ENCODE assay signal across 8 cellular contexts in genomic region chr18:711330-711692, GRCh38. TPM values are rescaled to one million over a fixed set of nuclear protein-coding genes. Genes with fewer than 3 reads are reported as not detected.
A peak's percentile ranks its signal among the peaks of the same experiment; 100 is the strongest.
DNase-seq lines count a peak whose midpoint lies in the region; ATAC-seq and TF ChIP-seq lines count a peak whose summit lies in the region.

No MANE protein-coding gene starts in this region.

- H3K36me3 Mint-ChIP-seq in T-helper 17 cell (ENCODE audit: low read depth) = peaks cover 9% of the 10 kb centered on the region

- no peaks in the 10 kb centered on the region for H3K27me3 Mint-ChIP-seq in T-helper 17 cell

- DNase-seq in GM10266 (ENCODE audit: extremely low spot score) = peak; percentile 20
- DNase-seq in HAP-1 (ENCODE audit: low spot score in 2 of 2) = peak in 1 of 2 experiments; percentile 55
- no peak for DNase-seq in T-helper 17 cell
- DNase-seq in foreskin keratinocyte = no peak
- no peak for DNase-seq in psoas muscle
- DNase-seq in inferior parietal cortex (ENCODE audit: extremely low spot score) = no peak
- no peak for DNase-seq in activated CD8-positive, alpha-beta memory T cell treated with anti-CD3 and anti-CD28 coated beads for 24 hours

- H3K4me1 Mint-ChIP-seq in T-helper 17 cell = peaks cover 19% of the 10 kb centered on the region

- H3K4me3 ChIP-seq in HAP-1 (peak overlapping the region; percentile 63), psoas muscle (peak overlapping the region; percentile 92)

- TF ChIP-seq CTCF in GM10266 (IDR thresholded peaks at IDR 0.05; ENCODE audit: control insufficient read depth, insufficient read depth, low read depth, missing control alignments) = no peak
- no peak for TF ChIP-seq CTCF in foreskin keratinocyte (conservative IDR thresholded peaks at IDR 0.05)
- TF ChIP-seq CTCF in psoas muscle (IDR thresholded peaks at IDR 0.05) = no peak

- H3K27me3 ChIP-seq in HAP-1 (ENCODE audit: low read depth) (no peaks in the 10 kb centered on the region), foreskin keratinocyte (no peaks in the 10 kb centered on the region), psoas muscle (ENCODE audit: insufficient read depth in 3 of 3, low read length in 2 of 3) (no peaks in the 10 kb centered on the region)

- 11 to 23% (median 20%) methylated on average over 8 of the region's 8 CpGs for WGBS in psoas muscle, 3 donors

- ATAC-seq in T-helper 17 cell (no peak), foreskin keratinocyte (no peak), psoas muscle (peak in 3 of 4 donors; percentile 1 to 10 (median 9)), HG03159 (IDR thresholded peaks at IDR 0.05; ENCODE audit: unreplicated experiment) (no peak)

- H3K27ac ChIP-seq in foreskin keratinocyte (peak overlapping the region; percentile 77), psoas muscle (peak overlapping the region; percentile 79)

- peak overlapping the region; percentile 99 for H3K27ac Mint-ChIP-seq in T-helper 17 cell

- peak overlapping the region; percentile 97 for H3K4me3 Mint-ChIP-seq in T-helper 17 cell

- in situ Hi-C loops in HAP-1 (cut with MboI; ENCODE audit: low sequenced_read_pairs) = no loop called here

- H3K9me3 ChIP-seq in HAP-1 = no peaks in the 10 kb centered on the region
- H3K9me3 ChIP-seq in T-helper 17 cell (ENCODE audit: control insufficient read depth, low read length, poor library complexity, severe bottlenecking) = no peaks in the 10 kb centered on the region
- H3K9me3 ChIP-seq in psoas muscle = no peaks in the 10 kb centered on the region

- peaks cover 10% of the 10 kb centered on the region for H3K4me1 ChIP-seq in HAP-1
- peaks cover 21% of the 10 kb centered on the region for H3K4me1 ChIP-seq in foreskin keratinocyte
- H3K4me1 ChIP-seq in psoas muscle = no peaks in the 10 kb centered on the region

- intact Hi-C loops in psoas muscle (cut with DNase I) = no loop called here

- H3K36me3 ChIP-seq in HAP-1 (replicated peaks) (peaks cover 20% of the 10 kb centered on the region), psoas muscle (ENCODE audit: insufficient read depth in 1 of 2, low read depth in 1 of 2) (peaks cover 0 to 9% of the 10 kb centered on the region in 2 donors)

RNA-seq across cellular contexts. Expression of gene ENOSF1, which starts 1.1 kb away (rescaled TPM):
- total RNA-seq in T-helper 17 cell (10 to 100 TPM; 57.4 to 69.3 TPM), foreskin keratinocyte (21.5 and 28.8 TPM in 2 replicates), psoas muscle (10 to 100 TPM in 3 of 4 donors, 1 to 10 TPM in 1; 5.2 to 27.2 (median 10.3) TPM)
- polyA plus RNA-seq in foreskin keratinocyte (15.4 and 22.6 TPM in 2 replicates), psoas muscle (1 to 10 TPM; 5.1 to 6.1 (median 5.1) TPM)

RNA-seq across cellular contexts. Expression of gene TYMS, which starts 53.9 kb away (rescaled TPM):
- total RNA-seq in T-helper 17 cell (1 to 10 TPM in 1 of 2 donors, under 1 TPM in 1; 0.60 to 2.5 TPM), foreskin keratinocyte (48.0 and 80.2 TPM in 2 replicates), psoas muscle (under 1 TPM in 3 of 4 donors, not detected in 1; 0.26 to 0.65 (median 0.32) TPM)
- polyA plus RNA-seq in foreskin keratinocyte (75.9 and 127 TPM in 2 replicates), psoas muscle (under 1 TPM; 0.25 to 0.49 (median 0.31) TPM)

Comparison
In these comparisons a context has a peak if more than half of its experiments do, and no peak if none do; other contexts are left out.
1. ATAC-seq: peak in psoas muscle (3 of 4); none in T-helper 17 cell (single experiment), foreskin keratinocyte (single experiment) and HG03159 (single experiment).
2. RNA of gene TYMS, which starts 53.9 kb away (total RNA-seq): 48.0 to 80.2 TPM in foreskin keratinocyte; 0.60 to 2.5 TPM in T-helper 17 cell and 0.26 to 0.65 TPM in psoas muscle; every median in the first group is over 10 times any median in the second.